In the genomic region with DNA sequence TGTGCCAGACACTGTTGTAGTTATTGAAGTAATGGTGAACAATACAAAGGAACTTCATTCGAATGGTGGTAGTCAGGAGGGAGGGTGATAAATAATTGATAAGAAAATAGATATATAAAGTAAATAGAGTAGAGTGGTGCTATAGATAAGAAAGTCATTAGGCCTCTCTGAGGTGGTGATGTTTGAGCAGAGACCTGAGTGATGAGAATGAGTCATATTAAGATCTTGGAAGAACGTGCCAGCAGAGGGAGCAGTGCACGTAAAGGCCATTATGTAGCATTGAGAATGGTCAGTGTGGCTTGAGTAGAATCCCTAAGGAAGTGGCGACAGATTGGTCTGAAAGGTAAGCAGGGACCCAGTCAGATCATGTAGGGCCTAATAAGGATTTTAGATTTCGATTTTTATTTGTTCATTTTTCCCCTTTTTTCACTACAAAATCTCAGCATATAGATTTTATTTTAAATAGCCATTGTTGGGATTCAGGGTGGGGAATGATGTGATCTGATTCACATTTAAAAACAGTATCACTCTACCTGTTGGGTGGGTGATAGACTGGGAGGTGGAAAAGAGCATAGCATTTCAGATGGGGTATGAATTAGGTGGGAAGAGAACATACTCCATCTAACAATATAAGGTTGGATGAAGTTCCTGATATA, we compare ENCODE assay signal across 1 cellular context.
A peak's percentile ranks its signal among the peaks of the same experiment; 100 is the strongest.
TF ChIP-seq lines count a peak whose summit lies in the region.

No MANE protein-coding gene starts in this region.

TF ChIP-seq in GM12878, 131 proteins besides CTCF, POLR2A, EP300 and RAD21:
- TF ChIP-seq IRF4 (IDR thresholded peaks at IDR 0.05; ENCODE audit: low read depth, low read length) (0 out of 2 replicates have a peak, but pooled peaks have one; percentile 14), KDM1A (IDR thresholded peaks at IDR 0.05; ENCODE audit: borderline replicate concordance) (no peak), SMC3 (IDR thresholded peaks at IDR 0.05; ENCODE audit: borderline replicate concordance, low read length) (peak; percentile 36; the same call in 1 of the 2 replicates)
